1 cellular context compared by ENCODE assay signal in genomic region chr2:180823546-180824141, GRCh38.
TF ChIP-seq lines count a peak whose summit lies in the region.

No MANE protein-coding gene starts in this region.

TF ChIP-seq in IMR-90, 13 proteins besides CTCF, POLR2A, EP300 and RAD21 (continued from another document):
- no peak for TF ChIP-seq USF2 (IDR thresholded peaks at IDR 0.05; ENCODE audit: low read depth, low read length)
- TF ChIP-seq RFX5 (IDR thresholded peaks at IDR 0.05; ENCODE audit: low read depth, low read length) = no peak
- TF ChIP-seq CHD1 (IDR thresholded peaks at IDR 0.05; ENCODE audit: low read depth, low read length) = no peak
